7 cellular contexts compared by ENCODE assay signal in the genomic region with DNA sequence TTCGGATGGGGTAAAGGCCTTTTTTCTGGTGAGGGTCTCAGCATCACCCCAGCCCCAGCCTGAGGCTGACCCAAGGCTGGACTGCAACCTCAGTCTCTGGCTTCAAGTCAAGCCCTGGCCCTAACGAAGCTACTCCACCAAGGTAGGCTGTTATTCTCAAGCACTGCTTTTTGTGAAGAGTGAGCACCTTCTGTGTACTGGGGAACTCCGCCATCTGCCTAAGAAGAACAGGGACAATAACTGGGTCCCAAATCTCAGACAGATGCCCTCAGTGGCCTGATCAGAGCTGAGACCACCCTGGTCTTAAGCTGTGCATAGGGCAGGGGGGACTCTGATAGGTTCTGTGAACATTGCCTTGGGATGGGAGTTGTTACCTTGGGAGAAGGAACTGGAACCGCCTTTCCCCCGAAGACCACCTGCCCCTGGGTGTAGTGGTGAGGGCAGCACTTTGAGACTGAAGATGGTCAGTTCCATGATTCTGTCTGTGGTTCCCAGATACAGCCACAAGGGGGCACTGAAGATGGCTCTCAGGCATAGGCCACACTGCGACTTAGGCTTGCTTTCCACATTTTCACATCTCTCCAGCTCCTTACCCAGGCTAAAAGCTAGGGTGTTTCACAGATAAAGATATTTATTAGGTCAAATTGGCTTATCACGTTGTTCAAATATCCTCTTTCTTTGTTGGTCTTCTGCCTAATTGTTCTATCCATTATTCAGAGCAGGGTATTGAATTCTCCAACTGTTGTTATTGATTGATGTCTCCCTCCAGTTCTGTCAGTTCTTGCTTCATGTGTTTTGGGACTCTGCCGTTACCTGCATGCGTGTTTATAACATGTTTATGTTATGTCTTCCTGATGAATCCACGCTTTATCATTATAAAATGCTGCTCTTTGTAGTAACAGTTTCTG. TPM values are rescaled to one million over a fixed set of nuclear protein-coding genes. Genes with fewer than 3 reads are reported as not detected.
A peak's percentile ranks its signal among the peaks of the same experiment; 100 is the strongest.
DNase-seq lines count a peak whose midpoint lies in the region; ATAC-seq, FAIRE-seq and TF ChIP-seq lines count a peak whose summit lies in the region.

No MANE protein-coding gene starts in this region.

- H3K27me3 ChIP-seq in HepG2 (ENCODE audit: control insufficient read depth in 1 of 2, insufficient read depth in 2 of 2, low read length in 2 of 2): no peaks in the 10 kb centered on the region

- no TSS peak for BruUV-seq in HepG2 (replicated peaks; lab: Mats Ljungman, UMichigan)

- peak; percentile 51 for DNase-seq in NCI-H460 (ENCODE audit: extremely low read depth, low read depth)
- peak; percentile 54 to 73 for DNase-seq in activated CD4-positive, alpha-beta T cell treated with anti-CD3 and anti-CD28 coated beads for 4 hours
- DNase-seq in choroid plexus epithelial cell (ENCODE audit: low read depth): peak; percentile 85
- peak; percentile 63 for DNase-seq in HepG2 (ENCODE audit: low spot score)
- peak; percentile 42 to 64 (median 46) for DNase-seq in stimulated activated CD4-positive, alpha-beta T cell treated with anti-CD3 and anti-CD28 coated beads, TNF-alpha, amount 100 ng/mL, for 24 hours (ENCODE audit: low read depth in 3 of 3)

- peak; percentile 67 for ATAC-seq in HG02870 (IDR thresholded peaks at IDR 0.05; ENCODE audit: unreplicated experiment)
- ATAC-seq in HepG2: peak; percentile 93

- H3K4me3 ChIP-seq in choroid plexus epithelial cell (ENCODE audit: low read depth, low read length) (no peak overlapping the region), HepG2 (replicated peaks in 1 of 3; ENCODE audit: insufficient read depth in 1 of 3, low read depth in 2 of 3, low read length in 3 of 3) (no peak overlapping the region)

- TF ChIP-seq EP300 in HepG2 (IDR thresholded peaks at IDR 0.05; ENCODE audit: low read depth in 2 of 2, low read length in 2 of 2) (no peak), HepG2 (CRISPR knock-in tag; IDR thresholded peaks at IDR 0.05; ENCODE audit: borderline replicate concordance) (no peak)

- WGBS in HepG2 (ENCODE audit: low lambda C conversion rate): 55% methylated on average over 7 of the region's 10 CpGs

- POLR2A ChIA-PET in HepG2 (lab: Yijun Ruan, JAX): interaction anchor here (0.9 to 4.2 kb wide), 4 partner anchors 11 to 84 kb away, joined by 3 to 23 read pairs (median 9); no protein-coding TSS in a partner anchor

- no peak overlapping the region for H3K27ac ChIP-seq in HepG2 (ENCODE audit: extremely low read length, insufficient read depth, low read length)

- no peak overlapping the region for H3K9ac ChIP-seq in HepG2 (ENCODE audit: insufficient read depth, low read depth, low read length)

- H3K36me3 ChIP-seq in HepG2 (replicated peaks in 1 of 2; ENCODE audit: control insufficient read depth in 1 of 2, insufficient read depth in 2 of 2, low read length in 2 of 2): peaks cover 7 to 33% of the 10 kb centered on the region in 2 experiments; a peak in 4 of 5 replicates

- H3K79me2 ChIP-seq in HepG2 (ENCODE audit: insufficient read depth, low read length): no peaks in the 10 kb centered on the region

- peak; percentile 85 for FAIRE-seq in HepG2 (lab: Jason Lieb, UNC)

- H2AFZ ChIP-seq in HepG2 (ENCODE audit: low read length): no peak overlapping the region

- in situ Hi-C loops in HepG2 (cut with HindIII; ENCODE audit: extremely low pct_ligation_motif_present, low pct_unique_long_range_greater_than_20kb): no loop called here

- TF ChIP-seq RAD21 in HepG2 (CRISPR knock-in tag; IDR thresholded peaks at IDR 0.05): peak; percentile 87

- CTCF ChIA-PET in HepG2 (lab: Yijun Ruan, JAX; ENCODE audit: low intra/inter-chr PET ratio, low total read pairs): interaction anchor here (1.4 to 2.8 kb wide), 2 partner anchors 35 to 64 kb away, joined by 5 to 36 read pairs; partner anchors contain the start of gene DGAT2

- H3K4me1 ChIP-seq in HepG2 (ENCODE audit: insufficient read depth, low read length): peaks cover 16% of the 10 kb centered on the region

- H3K4me2 ChIP-seq in HepG2 (ENCODE audit: low read depth, low read length): no peak overlapping the region

- intact Hi-C loops in HepG2 (cut with micrococcal nuclease; ENCODE audit: unreplicated experiment): loop anchor here (1.0 to 5.0 kb wide), 3 partner anchors 36 to 514 kb away; partner anchors contain the start of gene DGAT2

- TF ChIP-seq POLR2A in HepG2 (IDR thresholded peaks at IDR 0.05; ENCODE audit: insufficient read depth in 1 of 2, low read depth in 2 of 2, low read length in 2 of 2): no peak

- H4K20me1 ChIP-seq in HepG2 (ENCODE audit: insufficient read depth, low read length): no peaks in the 10 kb centered on the region

- TF ChIP-seq CTCF in GM12874 (IDR thresholded peaks at IDR 0.05; ENCODE audit: insufficient read depth, low read depth, low read length) (peak; percentile 89), choroid plexus epithelial cell (conservative IDR thresholded peaks at IDR 0.05; ENCODE audit: low read depth, low read length) (peak; percentile 98), HepG2 (CRISPR knock-in tag; IDR thresholded peaks at IDR 0.05) (peak; percentile 93)

- H3K9me3 ChIP-seq in HepG2 (ENCODE audit: low read length): no peaks in the 10 kb centered on the region

TF ChIP-seq in HepG2, 621 proteins besides CTCF, POLR2A, EP300 and RAD21 (continues in another document):
- no peak for TF ChIP-seq MXD1 (CRISPR knock-in tag; IDR thresholded peaks at IDR 0.05)

RNA-seq across cellular contexts. Expression of gene UVRAG, which starts 11.8 kb away (rescaled TPM):
- total RNA-seq in NCI-H460 (2014; rRNA removed; shearing (Covaris generic)): 9.2 and 9.4 TPM in 2 replicates
- 3.4 and 10.7 TPM in 2 replicates for polyA plus RNA-seq in NCI-H460 (2014; cell fraction: nucleus; rRNA removed)
- total RNA-seq in HepG2 (2016; rRNA removed; fragmentation: Illumina TruSeq; extraction: Trizol): 17.2 and 17.3 TPM in 2 replicates
- total RNA-seq in HepG2 (2016; cell fraction: cytosol; rRNA removed; fragmentation: Illumina TruSeq; extraction: Trizol; ENCODE audit: low read depth): 6.1 and 9.8 TPM in 2 replicates
- total RNA-seq in HepG2 (2016; cell fraction: insoluble cytoplasmic fraction; rRNA removed; fragmentation: Illumina TruSeq; extraction: Trizol): 15.0 and 18.0 TPM in 2 replicates
- 11.6 and 11.7 TPM in 2 replicates for total RNA-seq in HepG2 (2016; cell fraction: membrane; rRNA removed; fragmentation: Illumina TruSeq; extraction: Trizol)
- total RNA-seq in HepG2 (2016; cell fraction: nucleus; rRNA removed; fragmentation: Illumina TruSeq; extraction: Trizol): 43.2 and 46.0 TPM in 2 replicates
- polyA plus RNA-seq in HepG2 (2011; rRNA removed): 8.9 and 9.7 TPM in 2 replicates
- polyA plus RNA-seq in HepG2 (2011; cell fraction: cytosol; rRNA removed): 5.6 and 7.4 TPM in 2 replicates
- 8.4 TPM in 2 replicates for polyA plus RNA-seq in HepG2 (2011; cell fraction: nucleus; rRNA removed)
- 8.4 and 11.9 TPM in 2 replicates for polyA plus RNA-seq in HepG2 (2012)
- polyA plus RNA-seq in HepG2 (2016; cell fraction: cytosol; fragmentation: Illumina TruSeq; extraction: Trizol; ENCODE audit: low read depth): 1.5 and 1.6 TPM in 2 replicates
- polyA plus RNA-seq in HepG2 (2016; cell fraction: insoluble cytoplasmic fraction; fragmentation: Illumina TruSeq; extraction: Trizol; ENCODE audit: low read depth): 10.9 and 14.5 TPM in 2 replicates
- polyA plus RNA-seq in HepG2 (2016; cell fraction: membrane; fragmentation: Illumina TruSeq; extraction: Trizol; ENCODE audit: low read depth): 5.0 and 5.5 TPM in 2 replicates
- polyA plus RNA-seq in HepG2 (2016; cell fraction: nucleus; fragmentation: Illumina TruSeq; extraction: Trizol; ENCODE audit: insufficient read depth, low read depth): 20.6 and 22.8 TPM in 2 replicates
- 10.9 and 19.7 TPM in 2 replicates for polyA minus RNA-seq in HepG2 (2011; rRNA and poly(A)+ RNA removed; ENCODE audit: low replicate concordance)
- 5.9 and 6.2 TPM in 2 replicates for polyA minus RNA-seq in HepG2 (2011; cell fraction: cytosol; rRNA and poly(A)+ RNA removed)
- 77.1 and 79.4 TPM in 2 replicates for polyA minus RNA-seq in HepG2 (2011; cell fraction: nucleus; rRNA and poly(A)+ RNA removed)

RNA-seq across cellular contexts. Expression of gene DGAT2, which starts 34.6 kb away (rescaled TPM):
- 1.9 and 3.9 TPM in 2 replicates for total RNA-seq in NCI-H460 (2014; rRNA removed; shearing (Covaris generic))
- 6.2 and 6.6 TPM in 2 replicates for polyA plus RNA-seq in NCI-H460 (2014; cell fraction: nucleus; rRNA removed)
- total RNA-seq in HepG2 (2016; rRNA removed; fragmentation: Illumina TruSeq; extraction: Trizol): 39.4 and 65.6 TPM in 2 replicates
- total RNA-seq in HepG2 (2016; cell fraction: cytosol; rRNA removed; fragmentation: Illumina TruSeq; extraction: Trizol; ENCODE audit: low read depth): 13.6 and 17.8 TPM in 2 replicates
- total RNA-seq in HepG2 (2016; cell fraction: insoluble cytoplasmic fraction; rRNA removed; fragmentation: Illumina TruSeq; extraction: Trizol): 37.7 and 67.0 TPM in 2 replicates
- 33.7 and 43.0 TPM in 2 replicates for total RNA-seq in HepG2 (2016; cell fraction: membrane; rRNA removed; fragmentation: Illumina TruSeq; extraction: Trizol)
- total RNA-seq in HepG2 (2016; cell fraction: nucleus; rRNA removed; fragmentation: Illumina TruSeq; extraction: Trizol): 51.0 and 57.6 TPM in 2 replicates
- polyA plus RNA-seq in HepG2 (2011; rRNA removed): 39.0 and 47.6 TPM in 2 replicates
- 38.9 and 41.0 TPM in 2 replicates for polyA plus RNA-seq in HepG2 (2011; cell fraction: cytosol; rRNA removed)
- polyA plus RNA-seq in HepG2 (2011; cell fraction: nucleus; rRNA removed): 13.1 and 13.7 TPM in 2 replicates
- 15.7 and 19.7 TPM in 2 replicates for polyA plus RNA-seq in HepG2 (2012)
- polyA plus RNA-seq in HepG2 (2016; cell fraction: cytosol; fragmentation: Illumina TruSeq; extraction: Trizol; ENCODE audit: low read depth): 13.9 and 19.4 TPM in 2 replicates
- 39.1 and 40.5 TPM in 2 replicates for polyA plus RNA-seq in HepG2 (2016; cell fraction: insoluble cytoplasmic fraction; fragmentation: Illumina TruSeq; extraction: Trizol; ENCODE audit: low read depth)
- polyA plus RNA-seq in HepG2 (2016; cell fraction: membrane; fragmentation: Illumina TruSeq; extraction: Trizol; ENCODE audit: low read depth): 26.5 and 38.6 TPM in 2 replicates
- 85.2 and 85.5 TPM in 2 replicates for polyA plus RNA-seq in HepG2 (2016; cell fraction: nucleus; fragmentation: Illumina TruSeq; extraction: Trizol; ENCODE audit: insufficient read depth, low read depth)
- 9.8 and 63.2 TPM in 2 replicates for polyA minus RNA-seq in HepG2 (2011; rRNA and poly(A)+ RNA removed; ENCODE audit: low replicate concordance)
- 11.2 and 11.5 TPM in 2 replicates for polyA minus RNA-seq in HepG2 (2011; cell fraction: cytosol; rRNA and poly(A)+ RNA removed)
- polyA minus RNA-seq in HepG2 (2011; cell fraction: nucleus; rRNA and poly(A)+ RNA removed): 9.3 and 9.8 TPM in 2 replicates
